Comparison of ENCODE assay signal across 1 cellular context in the genomic region with DNA sequence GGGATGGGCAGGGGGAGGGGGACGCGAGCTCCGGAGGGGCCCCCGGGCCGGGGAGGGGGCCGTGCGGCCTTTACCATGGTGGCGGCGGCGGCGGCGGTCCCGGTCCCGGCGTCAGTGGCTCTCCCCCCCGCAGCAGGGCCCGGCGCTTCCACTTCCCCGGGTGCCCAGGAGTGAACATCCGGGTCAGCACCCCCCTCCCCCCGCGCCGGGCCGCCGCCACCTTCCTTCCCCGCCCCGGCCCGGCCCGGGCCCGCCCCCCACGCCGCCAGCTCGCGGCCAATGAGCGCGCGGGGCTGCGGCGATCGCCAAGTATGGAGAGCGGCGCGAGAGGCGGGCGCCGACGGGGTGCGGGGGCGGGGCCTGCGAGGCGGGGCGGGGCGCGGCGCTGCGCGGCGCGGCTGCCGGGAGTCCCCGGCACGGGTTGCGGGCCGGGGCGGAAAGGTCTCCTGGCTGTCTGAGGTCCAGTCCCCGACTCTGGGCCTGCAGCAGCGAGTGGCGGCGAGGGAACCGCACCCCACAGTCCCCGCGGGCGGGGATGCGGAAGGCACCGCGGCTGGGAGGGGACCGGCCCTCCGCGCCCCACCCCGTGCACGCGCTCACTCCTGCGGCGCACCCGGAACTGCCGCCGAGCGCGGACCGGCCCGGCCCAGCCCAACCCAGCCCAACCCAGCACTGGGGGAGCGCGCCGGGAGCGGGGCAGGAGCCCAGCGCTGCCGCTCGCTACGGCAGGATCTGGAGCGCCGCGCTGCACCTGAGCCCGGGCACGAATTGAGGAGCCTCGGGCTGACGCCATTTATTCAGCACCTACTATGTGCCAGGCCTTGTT.
TF ChIP-seq lines count a peak whose summit lies in the region.

A gene (minus strand): TSS at position 178 of the 826 bp plus-strand sequence. CDS start 101 bp downstream, at position 77.

TF ChIP-seq in HEK293, 187 proteins besides CTCF, POLR2A, EP300 and RAD21 (continued from another document):
- peak; percentile 51; the same call in 1 of the 2 replicates for TF ChIP-seq ZEB2 (tag by site-specific recombination; IDR thresholded peaks at IDR 0.05)
- peak; percentile 53; the same call in 1 of the 2 replicates for TF ChIP-seq ZXDB (tag by site-specific recombination; IDR thresholded peaks at IDR 0.05)
TF ChIP-seq in HEK293: peak in this region for 36.
